In the genomic region with DNA sequence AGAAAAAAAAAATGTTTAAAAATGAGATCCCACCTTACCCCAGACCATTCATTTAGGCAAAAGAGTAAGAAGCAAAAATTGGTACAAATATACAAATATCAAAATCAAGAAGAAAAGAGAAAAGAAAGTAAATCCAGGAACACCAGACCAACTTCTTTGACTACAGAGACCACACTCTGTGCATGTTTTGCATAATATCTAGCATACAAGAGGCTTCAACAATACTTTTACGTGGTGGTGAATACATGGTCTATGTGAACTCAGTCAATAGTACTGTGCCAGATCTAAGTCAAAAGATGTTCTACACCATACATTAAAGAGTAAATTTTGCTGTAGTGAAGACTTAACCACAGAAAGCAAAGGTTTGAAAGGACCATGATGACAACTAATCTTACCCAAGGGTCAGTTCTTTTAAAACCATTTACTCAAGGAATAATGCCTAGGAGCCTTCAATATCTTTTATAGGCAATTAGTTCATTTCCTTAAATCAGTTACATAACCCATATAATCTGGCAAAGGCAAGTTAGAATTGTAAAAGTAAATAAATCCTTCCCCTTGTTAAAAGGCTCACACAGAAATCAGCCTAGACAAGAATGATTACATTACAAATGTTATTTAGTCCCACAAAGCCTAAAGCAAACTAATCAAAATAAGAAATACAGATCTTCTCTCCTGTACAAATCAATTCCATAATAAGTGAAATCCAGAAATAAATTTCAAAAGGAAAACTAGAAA, we compare ENCODE assay signal across 18 cellular contexts.
DNase-seq lines count a peak whose midpoint lies in the region; ATAC-seq and TF ChIP-seq lines count a peak whose summit lies in the region.
"Had no signal": no experiment of that assay in that cellular context is flagged by ENCODE, and none has a peak within 500 bp of the region (broad histone marks: within the 10 kb centered on the region; RNA-seq: fewer than 3 reads in every experiment).

No MANE protein-coding gene starts in this region.

- H3K27me3 ChIP-seq in A673 (replicated peaks; ENCODE audit: insufficient read depth, low read depth, low read length, poor library complexity) (no peaks in the 10 kb centered on the region), PC-3 (ENCODE audit: low read length) (no peaks in the 10 kb centered on the region), hepatocyte (no peaks in the 10 kb centered on the region)

- TF ChIP-seq CTCF in A673 (conservative IDR thresholded peaks at IDR 0.05; ENCODE audit: low read depth, low read length) (no peak), PC-3 (conservative IDR thresholded peaks at IDR 0.05; ENCODE audit: low read depth, low read length) (no peak), hepatocyte (IDR thresholded peaks at IDR 0.05; ENCODE audit: poor library complexity) (no peak)

- H4K20me1 ChIP-seq in PC-3 (ENCODE audit: low read length) (0 out of 2 replicates have a peak, but pooled peaks cover 3% of the 10 kb centered on the region), hepatocyte (ENCODE audit: insufficient read depth, poor library complexity, severe bottlenecking) (no peaks in the 10 kb centered on the region)

- no peak overlapping the region for H3K27ac Mint-ChIP-seq in activated CD8-positive, alpha-beta memory T cell treated with anti-CD3 and anti-CD28 coated beads, Interleukin-2, amount 10 ng/mL, durations not matched to agents 7 days and 5 days

- BruUV-seq in A673 (replicated peaks; lab: Mats Ljungman, UMichigan) (no TSS peak), PC-3 (replicated peaks; lab: Mats Ljungman, UMichigan) (no TSS peak)

- H3K27me3 Mint-ChIP-seq in activated CD8-positive, alpha-beta memory T cell treated with anti-CD3 and anti-CD28 coated beads, Interleukin-2, amount 10 ng/mL, durations not matched to agents 7 days and 5 days: no peaks in the 10 kb centered on the region

- H3K4me2 ChIP-seq in PC-3 (ENCODE audit: low read length) (no peak overlapping the region), hepatocyte (no peak overlapping the region)

- DNase-seq in A673 (ENCODE audit: low spot score): peak; percentile 41
- DNase-seq in PC-3: no peak
- no peak for DNase-seq in hepatocyte (ENCODE audit: low spot score)
- no peak for DNase-seq in activated CD8-positive, alpha-beta memory T cell treated with anti-CD3 and anti-CD28 coated beads, Interleukin-2, amount 10 ng/mL, durations not matched to agents 7 days and 5 days
- DNase-seq in NCI-H2227 treated with DMSO at 0.1 percent for 48 hours (lab: John Stamatoyannopoulos, UW): no peak
- DNase-seq in DMS153 treated with DMSO at 0.1 percent for 48 hours (lab: John Stamatoyannopoulos, UW; ENCODE audit: unreplicated experiment): no peak
- DNase-seq: DMS79; MM.1S; NCI-H1092; NCI-H2081; NCI-H2171 treated with DMSO at 0.1 percent for 48 hours; NCI-H446 treated with DMSO at 0.1 percent for 48 hours; NCI-H748 treated with DMSO at 0.1 percent for 48 hours; NK-92 treated with Interleukin-12 subunit alpha and Interleukin-12 subunit beta, amount 100 ng/mL, for 24 hours; Right ventricle myocardium superior had no signal

- H3K4me1 Mint-ChIP-seq in activated CD8-positive, alpha-beta memory T cell treated with anti-CD3 and anti-CD28 coated beads, Interleukin-2, amount 10 ng/mL, durations not matched to agents 7 days and 5 days: peaks cover 3% of the 10 kb centered on the region

- no peak overlapping the region for H3K4me3 Mint-ChIP-seq in activated CD8-positive, alpha-beta memory T cell treated with anti-CD3 and anti-CD28 coated beads, Interleukin-2, amount 10 ng/mL, durations not matched to agents 7 days and 5 days

- H3K9me3 Mint-ChIP-seq in activated CD8-positive, alpha-beta memory T cell treated with anti-CD3 and anti-CD28 coated beads, Interleukin-2, amount 10 ng/mL, durations not matched to agents 7 days and 5 days (ENCODE audit: low read depth): no peaks in the 10 kb centered on the region

- CTCF ChIA-PET in A673 (lab: Charles Lee): no interaction called here
- CTCF ChIA-PET in PC-3 (lab: Charles Lee): no interaction called here
- CTCF ChIA-PET in activated CD8-positive, alpha-beta memory T cell treated with anti-CD3 and anti-CD28 coated beads, Interleukin-2, amount 10 ng/mL, durations not matched to agents 7 days and 5 days (lab: Charles Lee): no interaction called here

- H3F3A ChIP-seq in PC-3 (ENCODE audit: low read length, unreplicated experiment): no peaks in the 10 kb centered on the region

- H2AFZ ChIP-seq in PC-3 (ENCODE audit: low read length) (no peak overlapping the region), hepatocyte (no peak overlapping the region)

- no peaks in the 10 kb centered on the region for H3K9me3 ChIP-seq in A673 (ENCODE audit: low read depth, low read length, poor library complexity, severe bottlenecking)
- H3K9me3 ChIP-seq in PC-3 (ENCODE audit: low read length): no peaks in the 10 kb centered on the region
- H3K9me3 ChIP-seq in hepatocyte (ENCODE audit: low read depth): no peaks in the 10 kb centered on the region

- H3K27ac ChIP-seq in A673 (ENCODE audit: low read depth, low read length, poor library complexity, severe bottlenecking) (no peak overlapping the region), PC-3 (ENCODE audit: low read length) (no peak overlapping the region), hepatocyte (peak overlapping the region; percentile 4)
- H3K27ac ChIP-seq: C4-2B had no signal

- H3K4me1 ChIP-seq in A673 (ENCODE audit: insufficient read depth, low read length, poor library complexity, severe bottlenecking) (peaks cover 6% of the 10 kb centered on the region), PC-3 (ENCODE audit: insufficient read depth, low read length) (no peaks in the 10 kb centered on the region), hepatocyte (ENCODE audit: insufficient read depth) (peaks cover 11% of the 10 kb centered on the region)

- peaks cover 2% of the 10 kb centered on the region for H3K36me3 Mint-ChIP-seq in activated CD8-positive, alpha-beta memory T cell treated with anti-CD3 and anti-CD28 coated beads, Interleukin-2, amount 10 ng/mL, durations not matched to agents 7 days and 5 days

- intact Hi-C loops in A673 (cut with micrococcal nuclease; ENCODE audit: unreplicated experiment): no loop called here
- intact Hi-C loops in PC-3 (cut with micrococcal nuclease): loop anchor here (5.0 kb wide), 1 partner anchor 103 kb away; no protein-coding TSS in a partner anchor

- H3K36me3 ChIP-seq in A673 (ENCODE audit: insufficient read depth, low read length, poor library complexity, severe bottlenecking): no peaks in the 10 kb centered on the region
- H3K36me3 ChIP-seq in PC-3 (ENCODE audit: low read depth, low read length): no peaks in the 10 kb centered on the region
- no peaks in the 10 kb centered on the region for H3K36me3 ChIP-seq in hepatocyte (replicated peaks; ENCODE audit: insufficient read depth, low read depth)

- ATAC-seq in GM21367 (IDR thresholded peaks at IDR 0.05; ENCODE audit: unreplicated experiment): peak; percentile 55
- peak; percentile 65 for ATAC-seq in PC-3
- no peak for ATAC-seq in activated CD8-positive, alpha-beta memory T cell treated with anti-CD3 and anti-CD28 coated beads, Interleukin-2, amount 10 ng/mL, durations not matched to agents 7 days and 5 days
- ATAC-seq in HG03280 (IDR thresholded peaks at IDR 0.05; ENCODE audit: unreplicated experiment): no peak

- H3K4me3 ChIP-seq in A673 (ENCODE audit: low read depth, low read length, poor library complexity, severe bottlenecking) (no peak overlapping the region), PC-3 (ENCODE audit: low read length) (no peak overlapping the region), hepatocyte (no peak overlapping the region)

- POLR2A ChIA-PET in A673 (lab: Charles Lee; ENCODE audit: low non-redundant PET): no interaction called here
- POLR2A ChIA-PET in PC-3 (lab: Charles Lee; ENCODE audit: unreplicated experiment): no interaction called here

- no peaks in the 10 kb centered on the region for H3K79me2 ChIP-seq in PC-3 (ENCODE audit: low read length)
- no peaks in the 10 kb centered on the region for H3K79me2 ChIP-seq in hepatocyte

- H3K9me2 ChIP-seq in PC-3 (replicated peaks; ENCODE audit: low read length) (no peaks in the 10 kb centered on the region), hepatocyte (replicated peaks; ENCODE audit: insufficient read depth) (no peaks in the 10 kb centered on the region)

- 87% methylated on average over 1 of the region's 1 CpG for WGBS in hepatocyte (ENCODE audit: low lambda C conversion rate, missing lambda C conversion rate)

- no peak overlapping the region for H3K9ac ChIP-seq in PC-3 (ENCODE audit: low read length)

Comparison
In these comparisons a context has a peak if more than half of its experiments do, and no peak if none do; other contexts are left out.
1. ATAC-seq: peak in GM21367 (single experiment) and PC-3 (single experiment); none in activated CD8-positive, alpha-beta memory T cell treated with anti-CD3 and anti-CD28 coated beads, Interleukin-2, amount 10 ng/mL, durations not matched to agents 7 days and 5 days (single experiment) and HG03280 (single experiment).